ENCODE assay signal across 2 cellular contexts in the genomic region with DNA sequence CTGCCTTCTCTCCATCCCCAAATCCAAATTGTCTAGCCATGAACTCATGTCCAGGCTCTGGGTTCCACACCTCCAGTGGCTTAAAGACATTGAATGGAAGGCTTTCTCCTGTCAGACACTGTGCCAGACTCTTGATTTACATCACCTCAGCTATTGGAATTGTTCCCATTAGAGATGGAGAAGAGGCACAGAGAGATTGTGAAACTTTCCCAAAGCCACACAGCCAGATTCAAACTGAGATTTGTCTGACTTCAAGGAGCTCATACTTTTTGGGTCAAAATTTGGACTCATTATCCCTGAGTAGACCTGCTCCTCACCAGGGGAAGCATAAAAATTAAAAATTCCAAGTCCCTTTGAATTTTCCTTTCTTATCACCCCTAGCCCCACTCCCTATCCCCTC.
TF ChIP-seq lines count a peak whose summit lies in the region.

No MANE protein-coding gene starts in this region.

TF ChIP-seq in A549, 52 proteins besides CTCF, POLR2A, EP300 and RAD21 (continued from another document):
- no peak for TF ChIP-seq NFE2L2 (conservative IDR thresholded peaks at IDR 0.05; ENCODE audit: low read length)
TF ChIP-seq in A549: peak in this region for 1.

TF ChIP-seq in K562, 482 proteins besides CTCF, POLR2A, EP300 and RAD21 (continued from another document):
- TF ChIP-seq MEIS2 (IDR thresholded peaks at IDR 0.05; ENCODE audit: partially characterized antibody), result peak; percentile 5
- TF ChIP-seq FOXK2 (conservative IDR thresholded peaks at IDR 0.05 in 1 of 2, IDR thresholded peaks at IDR 0.05 in 1 of 2; ENCODE audit: low read depth in 2 of 2), result no peak
- peak; percentile 65 for TF ChIP-seq ZFP36 (IDR thresholded peaks at IDR 0.05; ENCODE audit: low read depth, low read length, partially characterized antibody)
- no peak for TF ChIP-seq ZC3H11A (IDR thresholded peaks at IDR 0.05; ENCODE audit: low read depth, low read length)
- TF ChIP-seq KAT2B (IDR thresholded peaks at IDR 0.05; ENCODE audit: low read depth, low read length), result no peak
- peak in 1 of 2 experiments; percentile 20; a peak in 1 of 4 replicates for TF ChIP-seq KDM1A (IDR thresholded peaks at IDR 0.05)
- peak; percentile 78 for TF ChIP-seq RBM25 (IDR thresholded peaks at IDR 0.05; ENCODE audit: low read depth, low read length, severe bottlenecking)
